8 cellular contexts compared by ENCODE assay signal in the genomic region with DNA sequence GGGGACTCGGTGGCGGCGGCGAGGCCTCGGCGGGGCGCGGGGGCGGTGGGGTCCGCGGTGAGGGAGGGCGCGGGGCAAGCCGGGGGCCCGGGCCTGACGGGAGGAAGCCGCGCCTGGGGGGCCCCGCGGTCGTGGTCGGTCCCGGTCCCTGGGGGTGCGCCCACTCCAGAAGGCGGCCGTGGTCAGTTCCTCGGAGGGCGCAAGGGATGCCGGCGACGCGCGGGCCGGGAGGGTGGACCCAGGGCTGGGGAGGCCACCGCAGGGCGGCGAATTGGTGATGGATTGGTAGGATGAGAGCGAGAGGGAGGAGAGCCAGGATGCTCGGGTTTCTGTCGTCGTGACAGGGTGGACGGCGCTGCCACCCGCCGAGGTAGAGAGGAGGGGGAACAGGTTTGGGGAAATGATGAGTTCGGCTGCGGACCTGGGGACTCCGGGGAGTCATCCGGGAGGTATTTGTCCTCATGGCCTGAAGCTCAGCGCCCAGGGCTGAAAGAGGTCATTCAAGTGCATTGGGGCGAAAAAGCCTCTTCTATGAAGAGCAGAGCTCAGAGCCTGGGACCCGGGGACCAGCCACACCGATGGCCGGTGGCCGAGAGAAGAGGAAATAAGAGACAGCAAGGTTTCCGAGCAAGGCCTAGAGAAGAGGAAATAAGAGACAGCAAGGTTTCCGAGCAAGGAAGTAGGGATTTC. TPM values are rescaled to one million over a fixed set of nuclear protein-coding genes. Genes with fewer than 3 reads are reported as not detected.
DNase-seq lines count a peak whose midpoint lies in the region; ATAC-seq and TF ChIP-seq lines count a peak whose summit lies in the region.

No MANE protein-coding gene starts in this region.

- H3K36me3 Mint-ChIP-seq in WTC11: peaks cover 6% of the 10 kb centered on the region

- peaks cover 13% of the 10 kb centered on the region for H3K27me3 Mint-ChIP-seq in WTC11 (ENCODE audit: low read depth)

- ATAC-seq in GM21825 (IDR thresholded peaks at IDR 0.05; ENCODE audit: unreplicated experiment): peak; percentile 30
- ATAC-seq in WTC11: peak; percentile 44
- ATAC-seq in left colon: peak; percentile 50
- no peak for ATAC-seq in GM18519 (IDR thresholded peaks at IDR 0.05; ENCODE audit: low FRiP score, unreplicated experiment)

- POLR2A ChIA-PET in WTC11 (lab: Charles Lee): interaction anchor here (0.5 to 2.4 kb wide), 2 partner anchors 31 to 305 kb away, joined by 4 to 11 read pairs; a partner anchor contains a TSS

- peaks cover 22% of the 10 kb centered on the region for H3K4me1 Mint-ChIP-seq in WTC11

- H3K27me3 ChIP-seq in GM06990 (replicated peaks; ENCODE audit: control insufficient read depth, insufficient read depth, low read length): no peaks in the 10 kb centered on the region

- CTCF ChIA-PET in WTC11 (lab: Charles Lee): interaction anchor here (1.4 to 2.2 kb wide), 3 partner anchors 40 to 413 kb away, joined by 4 to 8 read pairs (median 5); no protein-coding TSS in a partner anchor

- no peaks in the 10 kb centered on the region for H3K36me3 ChIP-seq in GM06990 (ENCODE audit: control insufficient read depth, insufficient read depth, low read length)

- TF ChIP-seq CTCF in GM06990 (IDR thresholded peaks at IDR 0.05; ENCODE audit: insufficient read depth, low read length, poor library complexity, severe bottlenecking) (no peak), WTC11 (IDR thresholded peaks at IDR 0.05) (no peak)

- intact Hi-C loops in left colon (cut with DNase I, micrococcal nuclease): no loop called here

- DNase-seq in GM06990 (ENCODE audit: extremely low read depth, insufficient read length) (peak; percentile 46), Kasumi-1 (lab: John Stamatoyannopoulos, UW) (peak; percentile 42 to 67), WTC11 (ENCODE audit: low spot score) (peak; percentile 43), left colon (peak; percentile 31 to 56)
- peak; percentile 12 to 21 for DNase-seq in stimulated activated CD4-positive, alpha-beta T cell treated with anti-CD3 and anti-CD28 coated beads, Interleukin-2, amount 100 ng/mL, for 48 hours

- H3K27ac ChIP-seq in cingulate gyrus (ENCODE audit: low read depth, low read length): peak overlapping the region; percentile 47

- peak overlapping the region; percentile 87 for H3K4me3 ChIP-seq in GM06990 (replicated peaks; ENCODE audit: low read depth, low read length)

- peak overlapping the region; percentile 66 for H3K27ac Mint-ChIP-seq in WTC11

- H3K9me3 Mint-ChIP-seq in WTC11: no peaks in the 10 kb centered on the region

- H3K4me3 Mint-ChIP-seq in WTC11: peak overlapping the region; percentile 94

TF ChIP-seq in WTC11, 78 proteins besides CTCF, POLR2A, EP300 and RAD21 (continues in another document):
- TF ChIP-seq FOXP1 (CRISPR knock-in tag; IDR thresholded peaks at IDR 0.05; ENCODE audit: borderline replicate concordance) (no peak; the same call in 1 of the 2 replicates), JAZF1 (CRISPR knock-in tag; IDR thresholded peaks at IDR 0.05) (no peak), ZNF263 (CRISPR knock-in tag; IDR thresholded peaks at IDR 0.05; ENCODE audit: low read depth) (no peak), EMX1 (CRISPR knock-in tag; IDR thresholded peaks at IDR 0.05) (no peak), ELF4 (CRISPR knock-in tag; IDR thresholded peaks at IDR 0.05; ENCODE audit: low read depth) (no peak), IRF2 (CRISPR knock-in tag; IDR thresholded peaks at IDR 0.05; ENCODE audit: borderline replicate concordance, low read depth) (no peak), OVOL2 (CRISPR knock-in tag; IDR thresholded peaks at IDR 0.05; ENCODE audit: borderline replicate concordance) (no peak), SMAD4 (CRISPR knock-in tag; IDR thresholded peaks at IDR 0.05) (no peak)
- TF ChIP-seq, protein P1, sequence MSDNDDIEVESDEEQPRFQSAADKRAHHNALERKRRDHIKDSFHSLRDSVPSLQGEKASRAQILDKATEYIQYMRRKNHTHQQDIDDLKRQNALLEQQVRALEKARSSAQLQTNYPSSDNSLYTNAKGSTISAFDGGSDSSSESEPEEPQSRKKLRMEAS (CRISPR knock-in tag; IDR thresholded peaks at IDR 0.05): no peak
- TF ChIP-seq, protein P2, sequence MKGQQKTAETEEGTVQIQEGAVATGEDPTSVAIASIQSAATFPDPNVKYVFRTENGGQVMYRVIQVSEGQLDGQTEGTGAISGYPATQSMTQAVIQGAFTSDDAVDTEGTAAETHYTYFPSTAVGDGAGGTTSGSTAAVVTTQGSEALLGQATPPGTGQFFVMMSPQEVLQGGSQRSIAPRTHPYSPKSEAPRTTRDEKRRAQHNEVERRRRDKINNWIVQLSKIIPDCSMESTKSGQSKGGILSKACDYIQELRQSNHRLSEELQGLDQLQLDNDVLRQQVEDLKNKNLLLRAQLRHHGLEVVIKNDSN (CRISPR knock-in tag; IDR thresholded peaks at IDR 0.05): no peak
- TF ChIP-seq, protein P3, sequence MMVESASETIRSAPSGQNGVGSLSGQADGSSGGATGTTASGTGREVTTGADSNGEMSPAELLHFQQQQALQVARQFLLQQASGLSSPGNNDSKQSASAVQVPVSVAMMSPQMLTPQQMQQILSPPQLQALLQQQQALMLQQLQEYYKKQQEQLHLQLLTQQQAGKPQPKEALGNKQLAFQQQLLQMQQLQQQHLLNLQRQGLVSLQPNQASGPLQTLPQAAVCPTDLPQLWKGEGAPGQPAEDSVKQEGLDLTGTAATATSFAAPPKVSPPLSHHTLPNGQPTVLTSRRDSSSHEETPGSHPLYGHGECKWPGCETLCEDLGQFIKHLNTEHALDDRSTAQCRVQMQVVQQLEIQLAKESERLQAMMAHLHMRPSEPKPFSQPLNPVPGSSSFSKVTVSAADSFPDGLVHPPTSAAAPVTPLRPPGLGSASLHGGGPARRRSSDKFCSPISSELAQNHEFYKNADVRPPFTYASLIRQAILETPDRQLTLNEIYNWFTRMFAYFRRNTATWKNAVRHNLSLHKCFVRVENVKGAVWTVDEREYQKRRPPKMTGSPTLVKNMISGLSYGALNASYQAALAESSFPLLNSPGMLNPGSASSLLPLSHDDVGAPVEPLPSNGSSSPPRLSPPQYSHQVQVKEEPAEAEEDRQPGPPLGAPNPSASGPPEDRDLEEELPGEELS (CRISPR knock-in tag; IDR thresholded peaks at IDR 0.05): no peak
- TF ChIP-seq, protein P4, sequence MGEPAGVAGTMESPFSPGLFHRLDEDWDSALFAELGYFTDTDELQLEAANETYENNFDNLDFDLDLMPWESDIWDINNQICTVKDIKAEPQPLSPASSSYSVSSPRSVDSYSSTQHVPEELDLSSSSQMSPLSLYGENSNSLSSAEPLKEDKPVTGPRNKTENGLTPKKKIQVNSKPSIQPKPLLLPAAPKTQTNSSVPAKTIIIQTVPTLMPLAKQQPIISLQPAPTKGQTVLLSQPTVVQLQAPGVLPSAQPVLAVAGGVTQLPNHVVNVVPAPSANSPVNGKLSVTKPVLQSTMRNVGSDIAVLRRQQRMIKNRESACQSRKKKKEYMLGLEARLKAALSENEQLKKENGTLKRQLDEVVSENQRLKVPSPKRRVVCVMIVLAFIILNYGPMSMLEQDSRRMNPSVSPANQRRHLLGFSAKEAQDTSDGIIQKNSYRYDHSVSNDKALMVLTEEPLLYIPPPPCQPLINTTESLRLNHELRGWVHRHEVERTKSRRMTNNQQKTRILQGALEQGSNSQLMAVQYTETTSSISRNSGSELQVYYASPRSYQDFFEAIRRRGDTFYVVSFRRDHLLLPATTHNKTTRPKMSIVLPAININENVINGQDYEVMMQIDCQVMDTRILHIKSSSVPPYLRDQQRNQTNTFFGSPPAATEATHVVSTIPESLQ (CRISPR knock-in tag; IDR thresholded peaks at IDR 0.05): no peak
- TF ChIP-seq, protein P5, sequence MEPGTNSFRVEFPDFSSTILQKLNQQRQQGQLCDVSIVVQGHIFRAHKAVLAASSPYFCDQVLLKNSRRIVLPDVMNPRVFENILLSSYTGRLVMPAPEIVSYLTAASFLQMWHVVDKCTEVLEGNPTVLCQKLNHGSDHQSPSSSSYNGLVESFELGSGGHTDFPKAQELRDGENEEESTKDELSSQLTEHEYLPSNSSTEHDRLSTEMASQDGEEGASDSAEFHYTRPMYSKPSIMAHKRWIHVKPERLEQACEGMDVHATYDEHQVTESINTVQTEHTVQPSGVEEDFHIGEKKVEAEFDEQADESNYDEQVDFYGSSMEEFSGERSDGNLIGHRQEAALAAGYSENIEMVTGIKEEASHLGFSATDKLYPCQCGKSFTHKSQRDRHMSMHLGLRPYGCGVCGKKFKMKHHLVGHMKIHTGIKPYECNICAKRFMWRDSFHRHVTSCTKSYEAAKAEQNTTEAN (CRISPR knock-in tag; IDR thresholded peaks at IDR 0.05): 0 out of 2 replicates have a peak, but pooled peaks have one; percentile 1
- TF ChIP-seq, protein P6, sequence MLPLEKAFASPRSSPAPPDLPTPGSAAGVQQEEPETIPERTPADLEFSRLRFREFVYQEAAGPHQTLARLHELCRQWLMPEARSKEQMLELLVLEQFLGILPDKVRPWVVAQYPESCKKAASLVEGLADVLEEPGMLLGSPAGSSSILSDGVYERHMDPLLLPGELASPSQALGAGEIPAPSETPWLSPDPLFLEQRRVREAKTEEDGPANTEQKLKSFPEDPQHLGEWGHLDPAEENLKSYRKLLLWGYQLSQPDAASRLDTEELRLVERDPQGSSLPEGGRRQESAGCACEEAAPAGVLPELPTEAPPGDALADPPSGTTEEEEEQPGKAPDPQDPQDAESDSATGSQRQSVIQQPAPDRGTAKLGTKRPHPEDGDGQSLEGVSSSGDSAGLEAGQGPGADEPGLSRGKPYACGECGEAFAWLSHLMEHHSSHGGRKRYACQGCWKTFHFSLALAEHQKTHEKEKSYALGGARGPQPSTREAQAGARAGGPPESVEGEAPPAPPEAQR (CRISPR knock-in tag; IDR thresholded peaks at IDR 0.05): no peak
- TF ChIP-seq, protein P7, sequence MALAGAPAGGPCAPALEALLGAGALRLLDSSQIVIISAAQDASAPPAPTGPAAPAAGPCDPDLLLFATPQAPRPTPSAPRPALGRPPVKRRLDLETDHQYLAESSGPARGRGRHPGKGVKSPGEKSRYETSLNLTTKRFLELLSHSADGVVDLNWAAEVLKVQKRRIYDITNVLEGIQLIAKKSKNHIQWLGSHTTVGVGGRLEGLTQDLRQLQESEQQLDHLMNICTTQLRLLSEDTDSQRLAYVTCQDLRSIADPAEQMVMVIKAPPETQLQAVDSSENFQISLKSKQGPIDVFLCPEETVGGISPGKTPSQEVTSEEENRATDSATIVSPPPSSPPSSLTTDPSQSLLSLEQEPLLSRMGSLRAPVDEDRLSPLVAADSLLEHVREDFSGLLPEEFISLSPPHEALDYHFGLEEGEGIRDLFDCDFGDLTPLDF (CRISPR knock-in tag; IDR thresholded peaks at IDR 0.05): no peak

RNA-seq across cellular contexts. Expression of a gene that starts 0.5 kb away (rescaled TPM):
- total RNA-seq in WTC11 (2021) (17.2 to 25.3 TPM (median 22.1 TPM) in 3 replicates), left colon (10 to 100 TPM; 17.7 to 25.8 TPM)

RNA-seq across cellular contexts. Expression of a gene that starts 30.8 kb away (rescaled TPM):
- total RNA-seq in WTC11 (2021) (6.1 to 7.4 TPM (median 6.8 TPM) in 3 replicates), left colon (1 to 10 TPM; 6.9 to 8.7 TPM)
